ENCODE assay signal across 1 cellular context in genomic region chr14:77028384-77029246, GRCh38.
TF ChIP-seq lines count a peak whose summit lies in the region.

TSS of gene IRF2BPL (minus strand) at chr14:77028708. CDS start at chr14:77027792, 916 bp downstream.

TF ChIP-seq in GM12878, 131 proteins besides CTCF, POLR2A, EP300 and RAD21 (continued from another document and continues in another):
- TF ChIP-seq, protein P1, sequence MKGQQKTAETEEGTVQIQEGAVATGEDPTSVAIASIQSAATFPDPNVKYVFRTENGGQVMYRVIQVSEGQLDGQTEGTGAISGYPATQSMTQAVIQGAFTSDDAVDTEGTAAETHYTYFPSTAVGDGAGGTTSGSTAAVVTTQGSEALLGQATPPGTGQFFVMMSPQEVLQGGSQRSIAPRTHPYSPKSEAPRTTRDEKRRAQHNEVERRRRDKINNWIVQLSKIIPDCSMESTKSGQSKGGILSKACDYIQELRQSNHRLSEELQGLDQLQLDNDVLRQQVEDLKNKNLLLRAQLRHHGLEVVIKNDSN (IDR thresholded peaks at IDR 0.05; ENCODE audit: borderline replicate concordance, extremely low read length, insufficient read depth, low read depth, low read length) = no peak
- TF ChIP-seq STAT1 (conservative IDR thresholded peaks at IDR 0.05) = peak; percentile 85; the same call in 1 of the 2 replicates
- TF ChIP-seq ZNF24 (IDR thresholded peaks at IDR 0.05) = no peak
- TF ChIP-seq BCL11A (IDR thresholded peaks at IDR 0.05; ENCODE audit: low read depth, low read length) = peak; percentile 10; the same call in 1 of the 2 replicates
- 0 out of 2 replicates have a peak, but pooled peaks have one; percentile 35 for TF ChIP-seq SMAD5 (IDR thresholded peaks at IDR 0.05; ENCODE audit: low read depth)
- TF ChIP-seq DPF2 (IDR thresholded peaks at IDR 0.05) = peak; percentile 90
- TF ChIP-seq NR2C1 (IDR thresholded peaks at IDR 0.05) = peak; percentile 41; the same call in 1 of the 2 replicates
- TF ChIP-seq HCFC1 (IDR thresholded peaks at IDR 0.05; ENCODE audit: low read length) = no peak
- peak; percentile 92 for TF ChIP-seq CHD2 (IDR thresholded peaks at IDR 0.05; ENCODE audit: borderline replicate concordance, low read depth, low read length)
- TF ChIP-seq MXI1 (IDR thresholded peaks at IDR 0.05; ENCODE audit: low read depth, low read length) = peak; percentile 81
- no peak for TF ChIP-seq ASH2L (IDR thresholded peaks at IDR 0.05; ENCODE audit: borderline replicate concordance, low read depth)
- TF ChIP-seq YY1 (IDR thresholded peaks at IDR 0.05; ENCODE audit: low read depth, low read length) = peak; percentile 37; the same call in 1 of the 2 replicates
- TF ChIP-seq ZSCAN29 (IDR thresholded peaks at IDR 0.05) = peak; percentile 76; the same call in 1 of the 2 replicates
- peak; percentile 60; the same call in 1 of the 2 replicates for TF ChIP-seq JUND (IDR thresholded peaks at IDR 0.05; ENCODE audit: low read depth, low read length)
- no peak for TF ChIP-seq FOS (IDR thresholded peaks at IDR 0.05; ENCODE audit: borderline replicate concordance, extremely low read depth, insufficient read length)
- TF ChIP-seq BCL3 (IDR thresholded peaks at IDR 0.05; ENCODE audit: borderline replicate concordance, insufficient read depth, low read depth, low read length, poor library complexity, severe bottlenecking) = peak; percentile 36
- TF ChIP-seq NFIC (IDR thresholded peaks at IDR 0.05; ENCODE audit: low read depth, low read length) = no peak
- TF ChIP-seq IKZF1 (conservative IDR thresholded peaks at IDR 0.05) = peak; percentile 90
- TF ChIP-seq ZNF622 (IDR thresholded peaks at IDR 0.05) = no peak
- peak; percentile 86; the same call in 1 of the 2 replicates for TF ChIP-seq SMARCA5 (IDR thresholded peaks at IDR 0.05)
- 0 out of 2 replicates have a peak, but pooled peaks have one; percentile 5 for TF ChIP-seq RUNX3 (IDR thresholded peaks at IDR 0.05; ENCODE audit: low read length)
- peak; percentile 80 for TF ChIP-seq CREM (IDR thresholded peaks at IDR 0.05; ENCODE audit: low read depth)
- TF ChIP-seq RAD51 (IDR thresholded peaks at IDR 0.05) = no peak
- TF ChIP-seq BRCA1 (IDR thresholded peaks at IDR 0.05; ENCODE audit: low read depth, low read length) = 0 out of 2 replicates have a peak, but pooled peaks have one; percentile 36
- no peak for TF ChIP-seq IRF4 (IDR thresholded peaks at IDR 0.05; ENCODE audit: low read depth, low read length)
- TF ChIP-seq LARP7 (IDR thresholded peaks at IDR 0.05) = peak; percentile 98; the same call in 1 of the 2 replicates
- TF ChIP-seq PAX5 (IDR thresholded peaks at IDR 0.05; ENCODE audit: borderline replicate concordance, low read depth, low read length) = peak; percentile 12; the same call in 1 of the 2 replicates
- no peak for TF ChIP-seq ATF2 (IDR thresholded peaks at IDR 0.05; ENCODE audit: low read length)
- TF ChIP-seq ZBTB40 (IDR thresholded peaks at IDR 0.05; ENCODE audit: borderline replicate concordance) = no peak
- peak; percentile 69; the same call in 1 of the 2 replicates for TF ChIP-seq NFXL1 (IDR thresholded peaks at IDR 0.05; ENCODE audit: borderline replicate concordance)
- peak; percentile 44 for TF ChIP-seq SKIL (IDR thresholded peaks at IDR 0.05; ENCODE audit: low read depth, poor library complexity, severe bottlenecking)
- TF ChIP-seq TARDBP (IDR thresholded peaks at IDR 0.05; ENCODE audit: borderline replicate concordance) = peak; percentile 25; the same call in 1 of the 2 replicates
- peak; percentile 59; the same call in 1 of the 2 replicates for TF ChIP-seq ZBED1 (IDR thresholded peaks at IDR 0.05; ENCODE audit: borderline replicate concordance)
- TF ChIP-seq CREB1 (IDR thresholded peaks at IDR 0.05; ENCODE audit: low read depth) = peak; percentile 90
- TF ChIP-seq NRF1 (conservative IDR thresholded peaks at IDR 0.05; ENCODE audit: low read depth, low read length) = peak; percentile 76
- no peak; the same call in 1 of the 2 replicates for TF ChIP-seq EED (IDR thresholded peaks at IDR 0.05; ENCODE audit: low read depth)
- TF ChIP-seq MYB (IDR thresholded peaks at IDR 0.05; ENCODE audit: borderline replicate concordance, low read depth, low read length) = no peak
- TF ChIP-seq BMI1 (IDR thresholded peaks at IDR 0.05; ENCODE audit: borderline replicate concordance) = no peak
- TF ChIP-seq, protein P2, sequence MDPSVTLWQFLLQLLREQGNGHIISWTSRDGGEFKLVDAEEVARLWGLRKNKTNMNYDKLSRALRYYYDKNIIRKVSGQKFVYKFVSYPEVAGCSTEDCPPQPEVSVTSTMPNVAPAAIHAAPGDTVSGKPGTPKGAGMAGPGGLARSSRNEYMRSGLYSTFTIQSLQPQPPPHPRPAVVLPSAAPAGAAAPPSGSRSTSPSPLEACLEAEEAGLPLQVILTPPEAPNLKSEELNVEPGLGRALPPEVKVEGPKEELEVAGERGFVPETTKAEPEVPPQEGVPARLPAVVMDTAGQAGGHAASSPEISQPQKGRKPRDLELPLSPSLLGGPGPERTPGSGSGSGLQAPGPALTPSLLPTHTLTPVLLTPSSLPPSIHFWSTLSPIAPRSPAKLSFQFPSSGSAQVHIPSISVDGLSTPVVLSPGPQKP (IDR thresholded peaks at IDR 0.05; ENCODE audit: low read depth, low read length) = no peak
- peak; percentile 72; the same call in 1 of the 2 replicates for TF ChIP-seq TCF12 (IDR thresholded peaks at IDR 0.05; ENCODE audit: low read depth, low read length)
- TF ChIP-seq, protein P3, sequence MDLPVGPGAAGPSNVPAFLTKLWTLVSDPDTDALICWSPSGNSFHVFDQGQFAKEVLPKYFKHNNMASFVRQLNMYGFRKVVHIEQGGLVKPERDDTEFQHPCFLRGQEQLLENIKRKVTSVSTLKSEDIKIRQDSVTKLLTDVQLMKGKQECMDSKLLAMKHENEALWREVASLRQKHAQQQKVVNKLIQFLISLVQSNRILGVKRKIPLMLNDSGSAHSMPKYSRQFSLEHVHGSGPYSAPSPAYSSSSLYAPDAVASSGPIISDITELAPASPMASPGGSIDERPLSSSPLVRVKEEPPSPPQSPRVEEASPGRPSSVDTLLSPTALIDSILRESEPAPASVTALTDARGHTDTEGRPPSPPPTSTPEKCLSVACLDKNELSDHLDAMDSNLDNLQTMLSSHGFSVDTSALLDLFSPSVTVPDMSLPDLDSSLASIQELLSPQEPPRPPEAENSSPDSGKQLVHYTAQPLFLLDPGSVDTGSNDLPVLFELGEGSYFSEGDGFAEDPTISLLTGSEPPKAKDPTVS (IDR thresholded peaks at IDR 0.05; ENCODE audit: low read depth, low read length) = no peak
- no peak for TF ChIP-seq GABPA (IDR thresholded peaks at IDR 0.05; ENCODE audit: low read depth)
- TF ChIP-seq MTA2 (IDR thresholded peaks at IDR 0.05; ENCODE audit: low read depth) = no peak
- TF ChIP-seq POLR2AphosphoS2 (IDR thresholded peaks at IDR 0.05; ENCODE audit: low read depth, low read length) = peak; percentile 89
- TF ChIP-seq BHLHE40 (IDR thresholded peaks at IDR 0.05; ENCODE audit: borderline replicate concordance in 1 of 2, low read depth in 2 of 2, low read length in 1 of 2) = peak; percentile 46 to 92
- no peak for TF ChIP-seq RELB (IDR thresholded peaks at IDR 0.05; ENCODE audit: low read depth)
- no peak for TF ChIP-seq PAX8 (IDR thresholded peaks at IDR 0.05)
- TF ChIP-seq HDAC6 (IDR thresholded peaks at IDR 0.05; ENCODE audit: unreplicated experiment) = peak; percentile 86
- TF ChIP-seq BACH1 (IDR thresholded peaks at IDR 0.05; ENCODE audit: borderline replicate concordance) = no peak; the same call in none of the 2 replicates
- TF ChIP-seq, protein P4, sequence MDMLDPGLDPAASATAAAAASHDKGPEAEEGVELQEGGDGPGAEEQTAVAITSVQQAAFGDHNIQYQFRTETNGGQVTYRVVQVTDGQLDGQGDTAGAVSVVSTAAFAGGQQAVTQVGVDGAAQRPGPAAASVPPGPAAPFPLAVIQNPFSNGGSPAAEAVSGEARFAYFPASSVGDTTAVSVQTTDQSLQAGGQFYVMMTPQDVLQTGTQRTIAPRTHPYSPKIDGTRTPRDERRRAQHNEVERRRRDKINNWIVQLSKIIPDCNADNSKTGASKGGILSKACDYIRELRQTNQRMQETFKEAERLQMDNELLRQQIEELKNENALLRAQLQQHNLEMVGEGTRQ (IDR thresholded peaks at IDR 0.05; ENCODE audit: borderline replicate concordance, low read depth, low read length) = no peak
- 0 out of 2 replicates have a peak, but pooled peaks have one; percentile 38 for TF ChIP-seq PML (IDR thresholded peaks at IDR 0.05; ENCODE audit: low read length)
- TF ChIP-seq SREBF2 (IDR thresholded peaks at IDR 0.05; ENCODE audit: low read length) = no peak
